ENCODE assay signal across 8 cellular contexts in the genomic region with DNA sequence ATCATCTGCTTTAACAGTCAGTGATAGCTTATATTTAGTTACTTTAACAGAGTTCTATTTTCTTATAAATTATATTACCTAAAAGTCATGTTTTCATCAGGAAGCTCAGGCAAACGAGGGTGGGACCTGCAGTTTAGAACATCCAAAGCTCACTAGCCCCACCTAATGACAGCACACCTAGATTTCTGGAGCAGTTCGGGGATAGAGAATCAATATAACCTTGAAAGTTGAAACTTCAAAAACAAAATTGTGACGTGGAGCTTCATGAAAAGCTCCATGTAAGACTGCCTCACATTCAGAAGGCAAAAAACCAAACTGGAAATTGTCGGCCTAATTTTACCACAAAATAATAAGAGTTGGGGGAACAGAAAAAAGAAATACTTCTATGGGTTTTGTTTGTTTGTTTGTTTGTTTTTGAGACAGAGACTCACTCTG.
DNase-seq lines count a peak whose midpoint lies in the region; ATAC-seq and TF ChIP-seq lines count a peak whose summit lies in the region.

No MANE protein-coding gene starts in this region.

- WGBS in iPS DF 6.9 (ENCODE audit: insufficient coverage, insufficient read length): no CpG with 5 or more reads among the region's 4 CpGs
- WGBS in sigmoid colon, 2 donors: 4 to 9% methylated on average over 4 of the region's 4 CpGs

- H3K36me3 Mint-ChIP-seq in activated naive CD4-positive, alpha-beta T cell treated with anti-CD3 and anti-CD28 coated beads for 36 hours (ENCODE audit: low read depth): no peaks in the 10 kb centered on the region

- peak; percentile 63 for ATAC-seq in HG02885 (IDR thresholded peaks at IDR 0.05; ENCODE audit: poor library complexity, unreplicated experiment)

- H3K36me3 ChIP-seq in iPS DF 6.9 (ENCODE audit: control insufficient read depth, insufficient read depth, low read length) (no peaks in the 10 kb centered on the region), sigmoid colon (no peaks in the 10 kb centered on the region)

- no peak for TF ChIP-seq EP300 in sigmoid colon (IDR thresholded peaks at IDR 0.05)

- TF ChIP-seq POLR2A in sigmoid colon (IDR thresholded peaks at IDR 0.05): no peak

- H3K4me3 Mint-ChIP-seq in activated naive CD4-positive, alpha-beta T cell treated with anti-CD3 and anti-CD28 coated beads for 36 hours: no peak overlapping the region

- H3K27me3 ChIP-seq in iPS DF 6.9 (ENCODE audit: control insufficient read depth, insufficient read depth, low read length) (no peaks in the 10 kb centered on the region), sigmoid colon (no peaks in the 10 kb centered on the region)

- intact Hi-C loops in activated naive CD4-positive, alpha-beta T cell treated with anti-CD3 and anti-CD28 coated beads for 36 hours (cut with micrococcal nuclease): loop anchor here (1.0 to 5.0 kb wide), 6 partner anchors 116 to 385 kb away; a partner anchor contains a TSS
- intact Hi-C loops in sigmoid colon (cut with DNase I): loop anchor here (10.0 kb wide), 1 partner anchor 159 kb away; no protein-coding TSS in a partner anchor

- peaks cover 16% of the 10 kb centered on the region for H3K27me3 Mint-ChIP-seq in activated naive CD4-positive, alpha-beta T cell treated with anti-CD3 and anti-CD28 coated beads for 36 hours (ENCODE audit: low read depth)

- no peak overlapping the region for H3K27ac Mint-ChIP-seq in activated naive CD4-positive, alpha-beta T cell treated with anti-CD3 and anti-CD28 coated beads for 36 hours

- H3K4me3 ChIP-seq in iPS DF 6.9 (ENCODE audit: low read length) (no peak overlapping the region), sigmoid colon (no peak overlapping the region)

- H3K4me1 ChIP-seq in iPS DF 6.9 (ENCODE audit: control insufficient read depth, insufficient read depth, low read length) (no peaks in the 10 kb centered on the region), sigmoid colon (no peaks in the 10 kb centered on the region)

- no peaks in the 10 kb centered on the region for H3K9me3 Mint-ChIP-seq in activated naive CD4-positive, alpha-beta T cell treated with anti-CD3 and anti-CD28 coated beads for 36 hours

- peak in 1 of 4 experiments; percentile 35 for TF ChIP-seq CTCF in sigmoid colon (IDR thresholded peaks at IDR 0.05)

- DNase-seq in activated gamma-delta T cell treated with Interleukin-2 at 50 U/mL for 16 hours (peak; percentile 24), activated gamma-delta T cell (lab: John Stamatoyannopoulos, UW) (no peak), NCI-H345 (lab: John Stamatoyannopoulos, UW) (peak; percentile 36), iPS DF 6.9 (ENCODE audit: low read depth, low spot score) (peak; percentile 37), sigmoid colon (no peak)
- DNase-seq in activated naive CD4-positive, alpha-beta T cell treated with anti-CD3 and anti-CD28 coated beads for 36 hours: peak; percentile 63
- peak; percentile 9 for DNase-seq in stimulated activated CD8-positive, alpha-beta memory T cell treated with anti-CD3 and anti-CD28 coated beads, Interleukin-12 subunit alpha, Interleukin-12 subunit beta, amount 100 ng/mL, for 1 hour (ENCODE audit: low read depth)

- H3K9me3 ChIP-seq in iPS DF 6.9 (ENCODE audit: control insufficient read depth, insufficient read depth, low read length): no peaks in the 10 kb centered on the region
- H3K9me3 ChIP-seq in sigmoid colon: no peaks in the 10 kb centered on the region

- peaks cover 2% of the 10 kb centered on the region for H3K4me1 Mint-ChIP-seq in activated naive CD4-positive, alpha-beta T cell treated with anti-CD3 and anti-CD28 coated beads for 36 hours (ENCODE audit: low read depth)

- CTCF ChIA-PET in activated naive CD4-positive, alpha-beta T cell treated with anti-CD3 and anti-CD28 coated beads for 36 hours (lab: Charles Lee): interaction anchor here (0.5 to 3.8 kb wide), 42 partner anchors 9 to 1234 kb away, joined by 3 to 43 read pairs (median 5); a partner anchor contains a TSS

- H3K27ac ChIP-seq in iPS DF 6.9 (ENCODE audit: low read length): no peak overlapping the region
- no peak overlapping the region for H3K27ac ChIP-seq in sigmoid colon

Comparison
In these comparisons a context has a peak if more than half of its experiments do, and no peak if none do; other contexts are left out.
1. DNase-seq: peak in activated gamma-delta T cell treated with Interleukin-2 at 50 U/mL for 16 hours (single experiment), NCI-H345 (single experiment), activated naive CD4-positive, alpha-beta T cell treated with anti-CD3 and anti-CD28 coated beads for 36 hours (single experiment), iPS DF 6.9 (single experiment) and stimulated activated CD8-positive, alpha-beta memory T cell treated with anti-CD3 and anti-CD28 coated beads, Interleukin-12 subunit alpha, Interleukin-12 subunit beta, amount 100 ng/mL, for 1 hour (single experiment); none in activated gamma-delta T cell (single experiment) and sigmoid colon (single experiment).